ENCODE assay signal across 8 cellular contexts in genomic region chr17:75412455-75413317, GRCh38. TPM values are rescaled to one million over a fixed set of nuclear protein-coding genes. Genes with fewer than 3 reads are reported as not detected.
A peak's percentile ranks its signal among the peaks of the same experiment; 100 is the strongest.
DNase-seq lines count a peak whose midpoint lies in the region; ATAC-seq and TF ChIP-seq lines count a peak whose summit lies in the region.

No MANE protein-coding gene starts in this region.

- H3K27ac ChIP-seq in coronary artery (no peak overlapping the region), right lobe of liver (no peak overlapping the region)

- H3K4me3 ChIP-seq in coronary artery (peak overlapping the region; percentile 48), right lobe of liver (peak overlapping the region in 1 of 3 donors; percentile 31)

- H3K4me1 ChIP-seq in right lobe of liver, result peaks cover 0 to 5% (median 0%) of the 10 kb centered on the region in 4 donors

- intact Hi-C loops in right lobe of liver (cut with DNase I), result loop anchor here in 1 of 2 donors (10.0 kb wide), 2 partner anchors 88 to 138 kb away; partner anchors contain the start of gene MIF4GD

- no peaks in the 10 kb centered on the region for H3K36me3 ChIP-seq in right lobe of liver

- H3K27me3 ChIP-seq in right lobe of liver, result no peaks in the 10 kb centered on the region

- WGBS in right lobe of liver (ENCODE audit: insufficient coverage, low coverage, low lambda C conversion rate, missing lambda C conversion rate), result under 1% methylated on average over 8 of the region's 8 CpGs

- DNase-seq in DMS114 treated with DMSO at 0.1 percent for 48 hours (lab: John Stamatoyannopoulos, UW; ENCODE audit: unreplicated experiment) (peak; percentile 47), NCI-H460 (ENCODE audit: extremely low read depth, low read depth) (peak; percentile 70), coronary artery (ENCODE audit: low spot score) (peak; percentile 70), right lobe of liver (peak in 2 of 3 donors; percentile 45 to 63)
- DNase-seq in activated CD4-positive, alpha-beta T cell treated with anti-CD3 and anti-CD28 coated beads for 24 hours (ENCODE audit: low read depth in 2 of 2), result peak; percentile 56 to 66
- peak in 2 of 3 experiments; percentile 47 to 48 for DNase-seq in stimulated activated CD4-positive, alpha-beta T cell treated with anti-CD3 and anti-CD28 coated beads, TNF-alpha, amount 100 ng/mL, for 4 hours (ENCODE audit: low read depth in 3 of 3)

- TF ChIP-seq CTCF in coronary artery (IDR thresholded peaks at IDR 0.05) (peak; percentile 64), right lobe of liver (IDR thresholded peaks at IDR 0.05) (peak; percentile 75 to 84 (median 79))

- TF ChIP-seq POLR2A in right lobe of liver (IDR thresholded peaks at IDR 0.05), result no peak

- ATAC-seq in HG03097 (IDR thresholded peaks at IDR 0.05; ENCODE audit: low FRiP score, unreplicated experiment), result peak; percentile 65
- ATAC-seq in right lobe of liver, result peak; percentile 82 to 94 (median 88)
- no peak for ATAC-seq in HG02678 (IDR thresholded peaks at IDR 0.05; ENCODE audit: unreplicated experiment)

- H3K9me3 ChIP-seq in right lobe of liver, result no peaks in the 10 kb centered on the region

RNA-seq across cellular contexts. Expression of gene GRB2, which starts 7.2 kb away (rescaled TPM):
- 92.0 and 95.9 TPM in 2 replicates for total RNA-seq in NCI-H460 (2014; rRNA removed; shearing (Covaris generic))
- polyA plus RNA-seq in NCI-H460 (2014; cell fraction: nucleus; rRNA removed), result 70.2 and 89.7 TPM in 2 replicates
- 10 to 100 TPM; 42.4 to 70.5 (median 53.8) TPM for total RNA-seq in right lobe of liver

RNA-seq across cellular contexts. Expression of gene TMEM94, which starts 43.7 kb away (rescaled TPM):
- 39.8 and 49.8 TPM in 2 replicates for total RNA-seq in NCI-H460 (2014; rRNA removed; shearing (Covaris generic))
- polyA plus RNA-seq in NCI-H460 (2014; cell fraction: nucleus; rRNA removed), result 108 and 230 TPM in 2 replicates
- total RNA-seq in right lobe of liver, result 10 to 100 TPM; 24.2 to 47.1 (median 29.6) TPM
